ENCODE assay signal across 17 cellular contexts in the genomic region with DNA sequence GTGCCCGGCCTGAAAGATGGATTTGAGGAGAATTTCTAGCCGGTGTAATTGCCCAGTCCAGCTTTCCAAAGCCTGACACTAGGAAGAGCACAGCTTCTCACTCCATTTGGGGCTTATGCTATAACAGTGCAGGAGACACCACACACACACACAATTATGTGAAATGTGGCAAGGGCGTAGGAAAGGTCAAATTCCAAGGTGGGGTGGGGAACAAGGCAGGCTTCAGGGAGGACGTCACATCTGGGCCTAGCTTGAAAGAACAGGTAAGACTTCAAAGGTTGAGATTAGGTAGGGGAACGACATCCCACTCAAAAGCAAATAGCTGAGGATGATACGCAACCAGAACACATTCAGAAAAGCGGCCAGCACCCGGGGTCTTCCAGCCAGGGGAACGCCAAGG. TPM values are rescaled to one million over a fixed set of nuclear protein-coding genes. Genes with fewer than 3 reads are reported as not detected.
A peak's percentile ranks its signal among the peaks of the same experiment; 100 is the strongest.
DNase-seq lines count a peak whose midpoint lies in the region; ATAC-seq and TF ChIP-seq lines count a peak whose summit lies in the region.
"Had no signal": no experiment of that assay in that cellular context is flagged by ENCODE, and none has a peak within 500 bp of the region (broad histone marks: within the 10 kb centered on the region; RNA-seq: fewer than 3 reads in every experiment).

No MANE protein-coding gene starts in this region.

- H3K9me2 ChIP-seq in GM23338 (ENCODE audit: insufficient read depth): no peaks in the 10 kb centered on the region

- peak overlapping the region; percentile 26; the same call in 1 of the 2 replicates for H3K27ac ChIP-seq in GM23338 (ENCODE audit: low read depth)
- peak overlapping the region; percentile 42; the same call in 1 of the 2 replicates for H3K27ac ChIP-seq in HUES6 (ENCODE audit: low read depth, low read length)
- no peak overlapping the region for H3K27ac ChIP-seq in endodermal cell (ENCODE audit: low read depth, low read length)
- peak overlapping the region; percentile 58 for H3K27ac ChIP-seq in neural progenitor cell
- H3K27ac ChIP-seq: SK-N-MC had no signal

- H3K4me2 ChIP-seq in GM23338: no peak overlapping the region
- H3K4me2 ChIP-seq in neural progenitor cell: no peak overlapping the region

- in situ Hi-C loops in ACHN (cut with HindIII; ENCODE audit: low pct_ligation_motif_present, low pct_unique_long_range_greater_than_20kb, low sequenced_read_pairs): no loop called here

- no peaks in the 10 kb centered on the region for H3K9me3 ChIP-seq in HUES6 (ENCODE audit: control insufficient read depth, insufficient read depth, low read depth, low read length)
- no peaks in the 10 kb centered on the region for H3K9me3 ChIP-seq in endodermal cell (ENCODE audit: control insufficient read depth, low read length)
- H3K9me3 ChIP-seq in neural progenitor cell (ENCODE audit: low read depth): no peaks in the 10 kb centered on the region

- H3K36me3 ChIP-seq in GM23338 (ENCODE audit: insufficient read depth): no peaks in the 10 kb centered on the region
- peaks cover 51% of the 10 kb centered on the region for H3K36me3 ChIP-seq in HUES6 (ENCODE audit: control insufficient read depth, insufficient read depth, low read length)
- peaks cover 31% of the 10 kb centered on the region for H3K36me3 ChIP-seq in endodermal cell (ENCODE audit: control insufficient read depth, insufficient read depth, low read length)
- H3K36me3 ChIP-seq in neural progenitor cell: no peaks in the 10 kb centered on the region

- H3K27ac Mint-ChIP-seq in GM23338: peak overlapping the region; percentile 42
- peak overlapping the region; percentile 5 for H3K27ac Mint-ChIP-seq in endodermal cell
- peak overlapping the region; percentile 38 for H3K27ac Mint-ChIP-seq in neural progenitor cell
- no peak overlapping the region for H3K27ac Mint-ChIP-seq in T-helper 2 cell treated with Interferon-gamma antibody and Interleukin-4, amounts not matched to agents 5 μg/mL and 100 μg/mL, for 36 hours
- H3K27ac Mint-ChIP-seq in HFFc6: no peak overlapping the region
- H3K27ac Mint-ChIP-seq: B cell had no signal

- peaks cover 80% of the 10 kb centered on the region for H3K79me2 ChIP-seq in GM23338 (replicated peaks; ENCODE audit: insufficient read depth)
- peaks cover 42% of the 10 kb centered on the region for H3K79me2 ChIP-seq in neural progenitor cell (ENCODE audit: low read depth)

- H2AFZ ChIP-seq in GM23338 (no peak overlapping the region), neural progenitor cell (replicated peaks) (no peak overlapping the region)

- DNase-seq in GM23338 (ENCODE audit: low spot score) (no peak), endodermal cell (no peak), neural progenitor cell (ENCODE audit: low spot score) (no peak), HFFc6 (no peak), NCI-H2029 (lab: John Stamatoyannopoulos, UW) (no peak), ACHN (no peak)
- DNase-seq in T-helper 2 cell treated with Interferon-gamma antibody and Interleukin-4, amounts not matched to agents 5 μg/mL and 100 μg/mL, for 36 hours (ENCODE audit: low spot score): no peak
- DNase-seq: CD4-positive, CD25-positive, alpha-beta regulatory T cell; HCEC 1CT; KBM-7; NCI-H1436; NCI-H2081; NCI-H510A treated with DMSO at 0.1 percent for 48 hours; NCI-H82 had no signal

- H3K4me3 Mint-ChIP-seq in GM23338 (no peak overlapping the region; the same call in 2 of the 3 replicates), endodermal cell (no peak overlapping the region), neural progenitor cell (no peak overlapping the region), HFFc6 (no peak overlapping the region)
- H3K4me3 Mint-ChIP-seq in T-helper 2 cell treated with Interferon-gamma antibody and Interleukin-4, amounts not matched to agents 5 μg/mL and 100 μg/mL, for 36 hours: no peak overlapping the region
- H3K4me3 Mint-ChIP-seq: B cell had no signal

- ATAC-seq in GM23338: no peak

- WGBS in endodermal cell (ENCODE audit: insufficient coverage in 1 of 2, insufficient read length in 1 of 2), 2 experiments: 90 to 93% methylated on average over 6 to 9 of the region's 9 CpGs

- H3K36me3 Mint-ChIP-seq in GM23338 (ENCODE audit: low read depth): peaks cover 53% of the 10 kb centered on the region
- H3K36me3 Mint-ChIP-seq in endodermal cell (ENCODE audit: low read depth): peaks cover 45% of the 10 kb centered on the region
- peaks cover 19% of the 10 kb centered on the region for H3K36me3 Mint-ChIP-seq in neural progenitor cell
- H3K36me3 Mint-ChIP-seq in T-helper 2 cell treated with Interferon-gamma antibody and Interleukin-4, amounts not matched to agents 5 μg/mL and 100 μg/mL, for 36 hours (ENCODE audit: low read depth): peaks cover 49% of the 10 kb centered on the region
- peaks cover 8% of the 10 kb centered on the region; the same call in 1 of the 2 replicates for H3K36me3 Mint-ChIP-seq in HFFc6 (ENCODE audit: low read depth)

- H3K4me1 Mint-ChIP-seq in GM23338 (peaks cover 33% of the 10 kb centered on the region), endodermal cell (peaks cover 13% of the 10 kb centered on the region), neural progenitor cell (peaks cover 13% of the 10 kb centered on the region), HFFc6 (ENCODE audit: low read depth) (peaks cover 11% of the 10 kb centered on the region)
- peaks cover 15% of the 10 kb centered on the region for H3K4me1 Mint-ChIP-seq in T-helper 2 cell treated with Interferon-gamma antibody and Interleukin-4, amounts not matched to agents 5 μg/mL and 100 μg/mL, for 36 hours (ENCODE audit: low read depth)

- H3K4me3 ChIP-seq in GM23338 (no peak overlapping the region), HUES6 (ENCODE audit: low read depth, low read length) (no peak overlapping the region), endodermal cell (ENCODE audit: low read length) (no peak overlapping the region), neural progenitor cell (no peak overlapping the region)
- H3K4me3 ChIP-seq: SK-N-MC had no signal

- H3K27me3 ChIP-seq in GM23338 (ENCODE audit: insufficient read depth) (no peaks in the 10 kb centered on the region), HUES6 (ENCODE audit: control insufficient read depth, insufficient read depth, low read length) (no peaks in the 10 kb centered on the region), endodermal cell (ENCODE audit: control insufficient read depth, insufficient read depth, low read length, poor library complexity, severe bottlenecking) (no peaks in the 10 kb centered on the region), neural progenitor cell (no peaks in the 10 kb centered on the region)

- TF ChIP-seq CTCF in GM23338 (conservative IDR thresholded peaks at IDR 0.05; ENCODE audit: low read depth in 2 of 2) (no peak), endodermal cell (conservative IDR thresholded peaks at IDR 0.05) (no peak), neural progenitor cell (IDR thresholded peaks at IDR 0.05) (no peak), HFFc6 (IDR thresholded peaks at IDR 0.05) (no peak)

- H3K9me3 Mint-ChIP-seq in GM23338 (no peaks in the 10 kb centered on the region), endodermal cell (no peaks in the 10 kb centered on the region), neural progenitor cell (no peaks in the 10 kb centered on the region), HFFc6 (no peaks in the 10 kb centered on the region)
- H3K9me3 Mint-ChIP-seq in T-helper 2 cell treated with Interferon-gamma antibody and Interleukin-4, amounts not matched to agents 5 μg/mL and 100 μg/mL, for 36 hours: no peaks in the 10 kb centered on the region

- peaks cover 16% of the 10 kb centered on the region for H3K4me1 ChIP-seq in GM23338 (ENCODE audit: insufficient read depth)
- peaks cover 25% of the 10 kb centered on the region for H3K4me1 ChIP-seq in HUES6 (ENCODE audit: control insufficient read depth, insufficient read depth, low read length)
- no peaks in the 10 kb centered on the region for H3K4me1 ChIP-seq in endodermal cell (ENCODE audit: control insufficient read depth, insufficient read depth, low read length)
- H3K4me1 ChIP-seq in neural progenitor cell: no peaks in the 10 kb centered on the region

- H3F3A ChIP-seq in GM23338 (replicated peaks; ENCODE audit: low read depth) (no peaks in the 10 kb centered on the region; the same call in 1 of the 2 replicates), neural progenitor cell (ENCODE audit: low read depth) (peaks cover 6% of the 10 kb centered on the region)

- H4K20me1 ChIP-seq in GM23338 (replicated peaks; ENCODE audit: insufficient read depth) (peaks cover 6% of the 10 kb centered on the region), neural progenitor cell (ENCODE audit: low read depth) (peaks cover 23% of the 10 kb centered on the region)

- H3K9ac ChIP-seq in HUES6 (ENCODE audit: low read length) (peak overlapping the region; percentile 22), endodermal cell (ENCODE audit: extremely low read depth, low read length, poor library complexity, severe bottlenecking) (no peak overlapping the region), neural progenitor cell (no peak overlapping the region)

- H3K27me3 Mint-ChIP-seq in GM23338 (ENCODE audit: insufficient read depth, low read depth, poor library complexity): peaks cover 2% of the 10 kb centered on the region
- H3K27me3 Mint-ChIP-seq in endodermal cell (ENCODE audit: insufficient read depth): no peaks in the 10 kb centered on the region
- peaks cover 3% of the 10 kb centered on the region for H3K27me3 Mint-ChIP-seq in neural progenitor cell (ENCODE audit: insufficient read depth, low read depth)
- no peaks in the 10 kb centered on the region for H3K27me3 Mint-ChIP-seq in T-helper 2 cell treated with Interferon-gamma antibody and Interleukin-4, amounts not matched to agents 5 μg/mL and 100 μg/mL, for 36 hours (ENCODE audit: low read depth)
- no peaks in the 10 kb centered on the region for H3K27me3 Mint-ChIP-seq in HFFc6 (ENCODE audit: insufficient read depth)
- H3K27me3 Mint-ChIP-seq: B cell had no signal

TF ChIP-seq in GM23338, 12 proteins besides CTCF, POLR2A, EP300 and RAD21 (continues in another document):
- TF ChIP-seq ETS1 (IDR thresholded peaks at IDR 0.05): no peak
- TF ChIP-seq JUNB (IDR thresholded peaks at IDR 0.05; ENCODE audit: unreplicated experiment): no peak

RNA-seq across cellular contexts. Expression of gene RAB35, which starts 11.6 kb away (rescaled TPM):
- 15.9 and 16.9 TPM in 2 replicates for total RNA-seq in GM23338 (2014; rRNA removed; shearing (Covaris generic))
- polyA plus RNA-seq in GM23338 (2016; fragmentation: Nextera tagmentation; extraction: Ambion mirVana): 9.9 and 12.6 TPM in 2 replicates
- total RNA-seq in endodermal cell: 10 to 100 TPM; 32.4 to 36.6 TPM
- 25.7 TPM for polyA plus RNA-seq in endodermal cell (2013, experiment 1 of 2)
- 28.0 TPM for polyA plus RNA-seq in endodermal cell (2013, experiment 2 of 2)
- total RNA-seq in neural progenitor cell (ENCODE audit: low replicate concordance): 17.5 and 24.5 TPM in 2 replicates
- total RNA-seq in HFFc6 (2021; fragmentation: NEBNext Ultra II Directional; extraction: Animal tissue kit (Norgen Biotek cat#: 25700)): 10 to 100 TPM; 50.5 to 62.0 (median 55.3) TPM

Comparison
In these comparisons a context has a peak if more than half of its experiments do, and no peak if none do; other contexts are left out.
1. H3K27ac Mint-ChIP-seq: peak in GM23338 (single experiment), endodermal cell (single experiment) and neural progenitor cell (single experiment); none in T-helper 2 cell treated with Interferon-gamma antibody and Interleukin-4, amounts not matched to agents 5 μg/mL and 100 μg/mL, for 36 hours (single experiment) and HFFc6 (single experiment).